18 cellular contexts compared by ENCODE assay signal in genomic region chr12:108424816-108425215, GRCh38.
DNase-seq lines count a peak whose midpoint lies in the region; ATAC-seq and TF ChIP-seq lines count a peak whose summit lies in the region.
"Had no signal": no experiment of that assay in that cellular context is flagged by ENCODE, and none has a peak within 500 bp of the region (broad histone marks: within the 10 kb centered on the region; RNA-seq: fewer than 3 reads in every experiment).

No MANE protein-coding gene starts in this region.

- H3K4me1 ChIP-seq in GM23338 (ENCODE audit: insufficient read depth), result peaks cover 4% of the 10 kb centered on the region; the same call in 1 of the 2 replicates
- H3K4me1 ChIP-seq in trophoblast cell (ENCODE audit: control insufficient read depth in 1 of 2, insufficient read depth in 2 of 2, low read length in 2 of 2), result no peaks in the 10 kb centered on the region
- no peaks in the 10 kb centered on the region for H3K4me1 ChIP-seq in left lung
- H3K4me1 ChIP-seq: A549; BLaER1 treated with 17β-estradiol and CSF1 and Interleukin-3, amounts not matched to agents 10 nM and 100 nM had no signal

- H3K4me3 Mint-ChIP-seq in GM23338 (no peak overlapping the region), memory B cell (no peak overlapping the region)
- no peak overlapping the region for H3K4me3 Mint-ChIP-seq in activated naive CD8-positive, alpha-beta T cell treated with anti-CD3 and anti-CD28 coated beads for 36 hours
- H3K4me3 Mint-ChIP-seq: CD14-positive monocyte; CD4-positive, alpha-beta T cell; CD8-positive, alpha-beta memory T cell had no signal

- H4K20me1 ChIP-seq in GM23338 (replicated peaks; ENCODE audit: insufficient read depth), result no peaks in the 10 kb centered on the region
- H4K20me1 ChIP-seq: BLaER1 treated with 17β-estradiol and CSF1 and Interleukin-3, amounts not matched to agents 10 nM and 100 nM had no signal

- H4K8ac ChIP-seq in trophoblast cell (ENCODE audit: low read depth, low read length), result no peak overlapping the region

- H3K27me3 ChIP-seq in GM23338 (ENCODE audit: insufficient read depth) (no peaks in the 10 kb centered on the region), trophoblast cell (ENCODE audit: insufficient read depth, low read length) (no peaks in the 10 kb centered on the region), MG63 (no peaks in the 10 kb centered on the region), left lung (no peaks in the 10 kb centered on the region)
- H3K27me3 ChIP-seq: BE2C; BLaER1 treated with 17β-estradiol and CSF1 and Interleukin-3, amounts not matched to agents 10 nM and 100 nM had no signal

- no peak overlapping the region for H3K4ac ChIP-seq in trophoblast cell (ENCODE audit: low read depth, low read length)

- WGBS in trophoblast cell (ENCODE audit: extremely low coverage, insufficient coverage, insufficient read length), result no CpG with 5 or more reads among the region's 3 CpGs

- peaks cover 13% of the 10 kb centered on the region for H3K4me1 Mint-ChIP-seq in GM23338
- H3K4me1 Mint-ChIP-seq in memory B cell, result no peaks in the 10 kb centered on the region
- no peaks in the 10 kb centered on the region for H3K4me1 Mint-ChIP-seq in activated naive CD8-positive, alpha-beta T cell treated with anti-CD3 and anti-CD28 coated beads for 36 hours
- H3K4me1 Mint-ChIP-seq: CD14-positive monocyte; CD8-positive, alpha-beta memory T cell had no signal

- peaks cover 8% of the 10 kb centered on the region; the same call in 1 of the 3 replicates for H3K9me3 Mint-ChIP-seq in GM23338
- no peaks in the 10 kb centered on the region for H3K9me3 Mint-ChIP-seq in memory B cell
- no peaks in the 10 kb centered on the region for H3K9me3 Mint-ChIP-seq in activated naive CD8-positive, alpha-beta T cell treated with anti-CD3 and anti-CD28 coated beads for 36 hours
- H3K9me3 Mint-ChIP-seq: CD4-positive, alpha-beta T cell; CD8-positive, alpha-beta memory T cell had no signal

- H3K27ac Mint-ChIP-seq in GM23338, result no peak overlapping the region
- peak overlapping the region; percentile 41 for H3K27ac Mint-ChIP-seq in memory B cell
- no peak overlapping the region for H3K27ac Mint-ChIP-seq in activated naive CD8-positive, alpha-beta T cell treated with anti-CD3 and anti-CD28 coated beads for 36 hours
- H3K27ac Mint-ChIP-seq: CD14-positive monocyte; CD4-positive, alpha-beta T cell; CD8-positive, alpha-beta memory T cell had no signal

- H2AK5ac ChIP-seq in trophoblast cell (ENCODE audit: low read length), result no peak overlapping the region

- ATAC-seq in GM23338, result no peak
- no peak for ATAC-seq in memory B cell (ENCODE audit: low read depth)
- ATAC-seq in left lung, result no peak
- ATAC-seq: A549 had no signal

- TF ChIP-seq CTCF in GM23338 (conservative IDR thresholded peaks at IDR 0.05; ENCODE audit: low read depth in 2 of 2), result no peak
- TF ChIP-seq CTCF in left lung (IDR thresholded peaks at IDR 0.05), result no peak

- no peaks in the 10 kb centered on the region for H3K9me3 ChIP-seq in trophoblast cell (ENCODE audit: insufficient read depth, low read depth, low read length)
- H3K9me3 ChIP-seq in MG63, result no peaks in the 10 kb centered on the region
- H3K9me3 ChIP-seq in left lung, result no peaks in the 10 kb centered on the region
- H3K9me3 ChIP-seq: BE2C had no signal

- H3K27me3 Mint-ChIP-seq in GM23338 (ENCODE audit: insufficient read depth, low read depth, poor library complexity), result peaks cover 2% of the 10 kb centered on the region
- peaks cover 22% of the 10 kb centered on the region for H3K27me3 Mint-ChIP-seq in memory B cell
- peaks cover 6% of the 10 kb centered on the region for H3K27me3 Mint-ChIP-seq in activated naive CD8-positive, alpha-beta T cell treated with anti-CD3 and anti-CD28 coated beads for 36 hours

- no peak overlapping the region for H3K23ac ChIP-seq in trophoblast cell (ENCODE audit: low read length)

- H4K91ac ChIP-seq in trophoblast cell (ENCODE audit: low read depth, low read length), result no peak overlapping the region

- DNase-seq in GM23338 (ENCODE audit: low spot score) (no peak), memory B cell (ENCODE audit: low spot score in 2 of 2) (no peak), trophoblast cell (peak; percentile 8 to 72), MG63 (no peak), left lung (no peak)
- DNase-seq in activated naive CD8-positive, alpha-beta T cell treated with anti-CD3 and anti-CD28 coated beads for 36 hours, result no peak
- DNase-seq: 8988T; ACHN; AML-193; BE2C; CD4-positive, alpha-beta T cell; CD8-positive, alpha-beta memory T cell; DMS53; DMS79 treated with DMSO at 0.1 percent for 48 hours; GF-D8 had no signal

- no peaks in the 10 kb centered on the region for H3K79me1 ChIP-seq in trophoblast cell (ENCODE audit: low read length)

- H3K27ac ChIP-seq in GM23338 (ENCODE audit: low read depth) (no peak overlapping the region), trophoblast cell (ENCODE audit: low read depth, low read length) (no peak overlapping the region), left lung (no peak overlapping the region)
- H3K27ac ChIP-seq: A549; BLaER1 treated with 17β-estradiol and CSF1 and Interleukin-3, amounts not matched to agents 10 nM and 100 nM had no signal

- no peak overlapping the region for H3K4me2 ChIP-seq in GM23338
- H3K4me2 ChIP-seq in trophoblast cell (ENCODE audit: low read length), result no peak overlapping the region
- H3K4me2 ChIP-seq: A549; BLaER1 treated with 17β-estradiol and CSF1 and Interleukin-3, amounts not matched to agents 10 nM and 100 nM had no signal

- no peak overlapping the region for H2BK12ac ChIP-seq in trophoblast cell (ENCODE audit: low read length)

- no peak overlapping the region for H4K12ac ChIP-seq in trophoblast cell (ENCODE audit: low read depth, low read length)

- H3K36me3 ChIP-seq in GM23338 (ENCODE audit: insufficient read depth) (no peaks in the 10 kb centered on the region), trophoblast cell (ENCODE audit: control insufficient read depth in 1 of 2, insufficient read depth in 2 of 2, low read length in 2 of 2) (no peaks in the 10 kb centered on the region), MG63 (no peaks in the 10 kb centered on the region), left lung (no peaks in the 10 kb centered on the region)
- H3K36me3 ChIP-seq: BE2C; BLaER1 treated with 17β-estradiol and CSF1 and Interleukin-3, amounts not matched to agents 10 nM and 100 nM had no signal

- intact Hi-C loops in left lung (cut with DNase I), result no loop called here

- H3K79me2 ChIP-seq in GM23338 (replicated peaks; ENCODE audit: insufficient read depth) (no peaks in the 10 kb centered on the region), trophoblast cell (ENCODE audit: control insufficient read depth, insufficient read depth, low read length, poor library complexity) (no peaks in the 10 kb centered on the region)

- peaks cover under 1% of the 10 kb centered on the region; the same call in 1 of the 2 replicates for H3K9me2 ChIP-seq in GM23338 (ENCODE audit: insufficient read depth)

- no peak overlapping the region for H3K9ac ChIP-seq in trophoblast cell (ENCODE audit: low read length)
- H3K9ac ChIP-seq: BLaER1 treated with 17β-estradiol and CSF1 and Interleukin-3, amounts not matched to agents 10 nM and 100 nM had no signal

- 0 out of 2 replicates have a peak overlapping the region, but pooled peaks have one; percentile 57 for H2AFZ ChIP-seq in GM23338
- H2AFZ ChIP-seq in trophoblast cell (ENCODE audit: insufficient read depth, low read length, poor library complexity), result no peak overlapping the region

- no peak overlapping the region for H3K4me3 ChIP-seq in GM23338
- no peak overlapping the region for H3K4me3 ChIP-seq in trophoblast cell (ENCODE audit: low read depth, low read length)
- H3K4me3 ChIP-seq in MG63, result no peak overlapping the region
- H3K4me3 ChIP-seq in left lung, result no peak overlapping the region
- H3K4me3 ChIP-seq: A549; BLaER1 treated with 17β-estradiol and CSF1 and Interleukin-3, amounts not matched to agents 10 nM and 100 nM had no signal

- no peak overlapping the region for H3K18ac ChIP-seq in trophoblast cell (ENCODE audit: low read length)

- no peak overlapping the region for H2BK5ac ChIP-seq in trophoblast cell (ENCODE audit: low read depth, low read length, poor library complexity)

- H3F3A ChIP-seq in GM23338 (replicated peaks; ENCODE audit: low read depth), result no peaks in the 10 kb centered on the region

- 0 out of 3 replicates have a peak, but pooled peaks cover 2% of the 10 kb centered on the region for H3K36me3 Mint-ChIP-seq in GM23338 (ENCODE audit: low read depth)
- H3K36me3 Mint-ChIP-seq in memory B cell, result no peaks in the 10 kb centered on the region
- H3K36me3 Mint-ChIP-seq in activated naive CD8-positive, alpha-beta T cell treated with anti-CD3 and anti-CD28 coated beads for 36 hours, result no peaks in the 10 kb centered on the region
- H3K36me3 Mint-ChIP-seq: CD14-positive monocyte; CD8-positive, alpha-beta memory T cell had no signal

- no peak overlapping the region for H3K14ac ChIP-seq in trophoblast cell (ENCODE audit: low read length)

- H2BK120ac ChIP-seq in trophoblast cell (ENCODE audit: insufficient read depth, low read length, poor library complexity), result no peak overlapping the region

TF ChIP-seq in GM23338, 12 proteins besides CTCF, POLR2A, EP300 and RAD21 (continues in another document):
- no peak for TF ChIP-seq ETS1 (IDR thresholded peaks at IDR 0.05)
- no peak for TF ChIP-seq EZH2phosphoT487 (IDR thresholded peaks at IDR 0.05; ENCODE audit: unreplicated experiment)
- TF ChIP-seq CREB1 (CRISPR knock-in tag; IDR thresholded peaks at IDR 0.05; ENCODE audit: low read depth), result no peak

Comparison
In these comparisons a context has a peak if more than half of its experiments do, and no peak if none do; other contexts are left out.
1. DNase-seq: peak in trophoblast cell (2 of 2); none in GM23338 (single experiment), memory B cell (0 of 2), activated naive CD8-positive, alpha-beta T cell treated with anti-CD3 and anti-CD28 coated beads for 36 hours (single experiment), MG63 (single experiment) and left lung (0 of 2).